In genomic region chr1:77940921-77941570, GRCh38 we compare ENCODE assay signal across 2 cellular contexts.
A peak's percentile ranks its signal among the peaks of the same experiment; 100 is the strongest.
TF ChIP-seq lines count a peak whose summit lies in the region.

No MANE protein-coding gene starts in this region.

TF ChIP-seq in HEK293, 187 proteins besides CTCF, POLR2A, EP300 and RAD21 (continues in another document):
- no peak for TF ChIP-seq ZNF114 (tag by site-specific recombination; IDR thresholded peaks at IDR 0.05)
- peak; percentile 90 for TF ChIP-seq SP7 (tag by site-specific recombination; IDR thresholded peaks at IDR 0.05)
- no peak for TF ChIP-seq ZNF830 (tag by site-specific recombination; IDR thresholded peaks at IDR 0.05; ENCODE audit: low read depth)
- TF ChIP-seq ZNF18 (tag by site-specific recombination; IDR thresholded peaks at IDR 0.05) = no peak
- TF ChIP-seq ZNF624 (tag by site-specific recombination; IDR thresholded peaks at IDR 0.05) = no peak
- no peak for TF ChIP-seq ZNF26 (tag by site-specific recombination; IDR thresholded peaks at IDR 0.05)
- no peak for TF ChIP-seq ZNF2 (tag by site-specific recombination; IDR thresholded peaks at IDR 0.05)
- TF ChIP-seq SCRT1 (tag by site-specific recombination; IDR thresholded peaks at IDR 0.05; ENCODE audit: borderline replicate concordance) = peak; percentile 30; the same call in 1 of the 2 replicates
- no peak for TF ChIP-seq ZNF664 (tag by site-specific recombination; IDR thresholded peaks at IDR 0.05)
- no peak for TF ChIP-seq ZFP3 (tag by site-specific recombination; IDR thresholded peaks at IDR 0.05; ENCODE audit: low read depth)
- TF ChIP-seq ZNF580 (tag by site-specific recombination; IDR thresholded peaks at IDR 0.05) = no peak
- TF ChIP-seq ZNF10 (tag by site-specific recombination; IDR thresholded peaks at IDR 0.05) = no peak
- TF ChIP-seq SCRT2 (tag by site-specific recombination; IDR thresholded peaks at IDR 0.05) = peak; percentile 65
- TF ChIP-seq EGR2 (tag by site-specific recombination; IDR thresholded peaks at IDR 0.05; ENCODE audit: low read depth) = no peak
- TF ChIP-seq HIC1 (tag by site-specific recombination; IDR thresholded peaks at IDR 0.05) = no peak
- no peak for TF ChIP-seq ZNF530 (tag by site-specific recombination; IDR thresholded peaks at IDR 0.05; ENCODE audit: low read depth)
- TF ChIP-seq ZNF600 (tag by site-specific recombination; IDR thresholded peaks at IDR 0.05) = no peak
- TF ChIP-seq PATZ1 (tag by site-specific recombination; IDR thresholded peaks at IDR 0.05) = no peak
- no peak for TF ChIP-seq KLF17 (tag by site-specific recombination; IDR thresholded peaks at IDR 0.05)
- TF ChIP-seq ZNF747 (tag by site-specific recombination; IDR thresholded peaks at IDR 0.05) = no peak
- TF ChIP-seq IKZF3 (tag by site-specific recombination; IDR thresholded peaks at IDR 0.05) = no peak
- TF ChIP-seq ZNF133 (tag by site-specific recombination; IDR thresholded peaks at IDR 0.05) = no peak
- no peak for TF ChIP-seq KLF16 (tag by site-specific recombination; IDR thresholded peaks at IDR 0.05)

TF ChIP-seq in GM12878, 131 proteins besides CTCF, POLR2A, EP300 and RAD21:
- TF ChIP-seq PRDM15 (CRISPR knock-in tag; IDR thresholded peaks at IDR 0.05) (no peak), POLR2AphosphoS2 (IDR thresholded peaks at IDR 0.05; ENCODE audit: low read depth, low read length) (peak; percentile 60; the same call in 1 of the 2 replicates), EED (IDR thresholded peaks at IDR 0.05; ENCODE audit: low read depth) (no peak), TARDBP (IDR thresholded peaks at IDR 0.05; ENCODE audit: borderline replicate concordance) (no peak), ATF2 (IDR thresholded peaks at IDR 0.05; ENCODE audit: low read length) (0 out of 2 replicates have a peak, but pooled peaks have one; percentile 12), KLF5 (IDR thresholded peaks at IDR 0.05; ENCODE audit: partially characterized antibody) (no peak), ZBTB40 (IDR thresholded peaks at IDR 0.05; ENCODE audit: borderline replicate concordance) (no peak), E2F8 (IDR thresholded peaks at IDR 0.05; ENCODE audit: low read depth, partially characterized antibody) (peak; percentile 37)
